ENCODE assay signal across 11 cellular contexts in the genomic region with DNA sequence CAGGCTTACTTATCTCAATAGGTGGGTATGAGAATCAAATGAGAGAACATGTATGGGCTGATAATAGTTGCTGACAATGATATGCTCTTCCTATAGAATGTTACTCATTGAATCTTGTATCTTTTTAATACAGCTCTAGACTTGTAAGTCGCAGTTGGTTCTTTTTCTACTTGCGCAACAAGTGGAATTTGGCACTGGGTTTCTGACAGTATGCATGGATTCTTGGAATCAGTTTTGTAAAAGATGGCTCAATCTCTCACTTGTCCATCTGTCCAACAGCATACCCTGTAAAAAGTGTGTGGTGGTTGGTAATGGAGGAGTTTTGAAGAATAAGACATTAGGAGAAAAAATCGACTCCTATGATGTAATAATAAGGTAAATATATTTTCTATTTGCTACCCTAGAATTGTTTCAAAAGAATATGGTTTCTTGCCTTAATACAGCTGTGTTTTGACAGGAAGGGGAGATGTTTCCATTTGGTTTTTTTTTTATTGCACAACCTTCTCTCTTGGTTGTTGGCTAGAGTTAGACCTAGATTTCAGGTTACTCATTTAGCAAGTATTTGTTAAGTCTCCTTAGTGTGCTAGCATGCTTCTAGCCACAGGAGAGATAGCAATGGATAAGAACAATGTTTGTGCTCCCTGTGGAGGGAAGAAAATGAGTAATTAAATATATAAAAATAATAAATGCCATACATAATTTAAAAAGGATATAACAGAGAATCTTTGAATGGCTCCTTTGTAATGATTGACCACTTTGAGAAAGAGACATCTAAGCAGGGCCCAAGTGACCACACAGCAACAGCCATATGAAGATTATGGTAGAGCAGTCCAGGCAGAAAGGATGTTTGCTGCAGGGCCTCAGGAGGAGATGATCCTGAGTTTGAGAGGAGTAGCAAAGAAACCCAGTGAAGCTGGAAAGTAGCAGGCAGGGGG. TPM values are rescaled to one million over a fixed set of nuclear protein-coding genes. Genes with fewer than 3 reads are reported as not detected.
A peak's percentile ranks its signal among the peaks of the same experiment; 100 is the strongest.
DNase-seq lines count a peak whose midpoint lies in the region; ATAC-seq and TF ChIP-seq lines count a peak whose summit lies in the region.
"Had no signal": no experiment of that assay in that cellular context is flagged by ENCODE, and none has a peak within 500 bp of the region (broad histone marks: within the 10 kb centered on the region; RNA-seq: fewer than 3 reads in every experiment).

No MANE protein-coding gene starts in this region.

- peaks cover 27% of the 10 kb centered on the region for H3K4me1 Mint-ChIP-seq in T-helper 2 cell treated with Interferon-gamma antibody and Interleukin-4, amounts not matched to agents 5 μg/mL and 100 μg/mL, for 36 hours (ENCODE audit: low read depth)

- no peaks in the 10 kb centered on the region for H3K9me3 Mint-ChIP-seq in T-helper 2 cell treated with Interferon-gamma antibody and Interleukin-4, amounts not matched to agents 5 μg/mL and 100 μg/mL, for 36 hours
- H3K9me3 Mint-ChIP-seq: activated T-cell treated with anti-CD3 and anti-CD28 coated beads, Interleukin-2, amount 50 U/mL, for 4 hours had no signal

- H3K4me3 ChIP-seq in fibroblast of the aortic adventitia (ENCODE audit: low read depth, low read length) (no peak overlapping the region), retinal pigment epithelial cell (ENCODE audit: low read length) (no peak overlapping the region)

- no peak for TF ChIP-seq CTCF in fibroblast of the aortic adventitia (IDR thresholded peaks at IDR 0.05; ENCODE audit: insufficient read depth, low read length)
- TF ChIP-seq CTCF in retinal pigment epithelial cell (conservative IDR thresholded peaks at IDR 0.05; ENCODE audit: low read depth, low read length), result no peak

- H3K27ac Mint-ChIP-seq in T-helper 2 cell treated with Interferon-gamma antibody and Interleukin-4, amounts not matched to agents 5 μg/mL and 100 μg/mL, for 36 hours, result no peak overlapping the region

- no peak for ATAC-seq in HG02798 (IDR thresholded peaks at IDR 0.05; ENCODE audit: poor library complexity, unreplicated experiment)
- no peak for ATAC-seq in GM18868 (IDR thresholded peaks at IDR 0.05; ENCODE audit: unreplicated experiment)
- ATAC-seq: activated T-cell treated with anti-CD3 and anti-CD28 coated beads, Interleukin-2, amount 50 U/mL, for 4 hours had no signal

- peak; percentile 71 for DNase-seq in GM03348 (ENCODE audit: low spot score)
- peak; percentile 57 for DNase-seq in SIG-M5 (lab: John Stamatoyannopoulos, UW)
- DNase-seq in fibroblast of the aortic adventitia (ENCODE audit: low read depth), result peak; percentile 96
- peak; percentile 70 for DNase-seq in retinal pigment epithelial cell (ENCODE audit: low read depth)
- DNase-seq in cortex of kidney (lab: John Stamatoyannopoulos, UW), result no peak
- no peak for DNase-seq in T-helper 2 cell treated with Interferon-gamma antibody and Interleukin-4, amounts not matched to agents 5 μg/mL and 100 μg/mL, for 36 hours (ENCODE audit: low spot score)
- DNase-seq: activated T-cell treated with anti-CD3 and anti-CD28 coated beads, Interleukin-2, amount 50 U/mL, for 4 hours; DND-41; NCI-H2029 treated with DMSO at 0.1 percent for 48 hours had no signal

- no peaks in the 10 kb centered on the region for H3K36me3 Mint-ChIP-seq in T-helper 2 cell treated with Interferon-gamma antibody and Interleukin-4, amounts not matched to agents 5 μg/mL and 100 μg/mL, for 36 hours (ENCODE audit: low read depth)

- H3K4me3 Mint-ChIP-seq in T-helper 2 cell treated with Interferon-gamma antibody and Interleukin-4, amounts not matched to agents 5 μg/mL and 100 μg/mL, for 36 hours, result no peak overlapping the region
- H3K4me3 Mint-ChIP-seq: activated T-cell treated with anti-CD3 and anti-CD28 coated beads, Interleukin-2, amount 50 U/mL, for 4 hours had no signal

- H3K27me3 Mint-ChIP-seq in T-helper 2 cell treated with Interferon-gamma antibody and Interleukin-4, amounts not matched to agents 5 μg/mL and 100 μg/mL, for 36 hours (ENCODE audit: low read depth), result peaks cover 1% of the 10 kb centered on the region

RNA-seq across cellular contexts. Expression of a gene that starts 21.8 kb away (rescaled TPM):
- total RNA-seq in fibroblast of the aortic adventitia (ENCODE audit: low replicate concordance), result 2.3 and 3.5 TPM in 2 replicates

Comparison
In these comparisons a context has a peak if more than half of its experiments do, and no peak if none do; other contexts are left out.
1. DNase-seq: peak in GM03348 (single experiment), SIG-M5 (single experiment), fibroblast of the aortic adventitia (single experiment) and retinal pigment epithelial cell (single experiment); none in cortex of kidney (single experiment) and T-helper 2 cell treated with Interferon-gamma antibody and Interleukin-4, amounts not matched to agents 5 μg/mL and 100 μg/mL, for 36 hours (single experiment).